20 cellular contexts compared by ENCODE assay signal in genomic region chr13:63120883-63121282, GRCh38.
"Had no signal": no experiment of that assay in that cellular context is flagged by ENCODE, and none has a peak within 500 bp of the region (broad histone marks: within the 10 kb centered on the region; RNA-seq: fewer than 3 reads in every experiment).

No MANE protein-coding gene starts in this region.

- H3K27me3 Mint-ChIP-seq: naive B cell; naive thymus-derived CD8-positive, alpha-beta T cell had no signal

- H3K4me1 ChIP-seq: esophagus muscularis mucosa, foreskin keratinocyte, gastroesophageal sphincter, heart right ventricle, left lung, lower lobe of right lung had no signal

- ATAC-seq: foreskin keratinocyte; gastroesophageal sphincter; heart right ventricle; left cardiac atrium; left lung; left ventricle myocardium superior; lower lobe of right lung; mucosa of descending colon; naive thymus-derived CD8-positive, alpha-beta T cell had no signal

- H3K4me1 Mint-ChIP-seq: naive B cell; naive thymus-derived CD8-positive, alpha-beta T cell had no signal

- H3K4me3 ChIP-seq: coronary artery, dorsolateral prefrontal cortex, esophagus muscularis mucosa, gastroesophageal sphincter, heart right ventricle, left lung, lower lobe of right lung, mucosa of descending colon had no signal

- H3K9me3 Mint-ChIP-seq: mesothelial cell of epicardium, naive B cell had no signal

- H3K9me3 ChIP-seq: esophagus muscularis mucosa, gastroesophageal sphincter, heart right ventricle, left lung, lower lobe of right lung had no signal

- H3K36me3 Mint-ChIP-seq: mesothelial cell of epicardium; naive B cell; naive thymus-derived CD8-positive, alpha-beta T cell had no signal

- H3K27ac Mint-ChIP-seq: mesothelial cell of epicardium; naive B cell; naive thymus-derived CD8-positive, alpha-beta T cell had no signal

- H3K36me3 ChIP-seq: esophagus muscularis mucosa, gastroesophageal sphincter, heart right ventricle, left lung, lower lobe of right lung had no signal

- H3K27me3 ChIP-seq: esophagus muscularis mucosa, foreskin keratinocyte, gastroesophageal sphincter, heart right ventricle, left lung had no signal

- H3K4me3 Mint-ChIP-seq: mesothelial cell of epicardium; naive B cell; naive thymus-derived CD8-positive, alpha-beta T cell had no signal

- DNase-seq: dermis blood vessel endothelial cell; dorsolateral prefrontal cortex; effector CD4-positive, alpha-beta T cell; effector memory CD4-positive, alpha-beta T cell; foreskin keratinocyte; head of caudate nucleus; heart right ventricle; hippocampal formation; left cardiac atrium; left lung; left ventricle myocardium superior; lower lobe of right lung; mesenchymal stem cell; mucosa of descending colon; naive B cell; naive thymus-derived CD8-positive, alpha-beta T cell had no signal

- H3K27ac ChIP-seq: coronary artery, dorsolateral prefrontal cortex, esophagus muscularis mucosa, foreskin keratinocyte, gastroesophageal sphincter, heart right ventricle, left lung, lower lobe of right lung had no signal
